ENCODE assay signal across 23 cellular contexts in the genomic region with DNA sequence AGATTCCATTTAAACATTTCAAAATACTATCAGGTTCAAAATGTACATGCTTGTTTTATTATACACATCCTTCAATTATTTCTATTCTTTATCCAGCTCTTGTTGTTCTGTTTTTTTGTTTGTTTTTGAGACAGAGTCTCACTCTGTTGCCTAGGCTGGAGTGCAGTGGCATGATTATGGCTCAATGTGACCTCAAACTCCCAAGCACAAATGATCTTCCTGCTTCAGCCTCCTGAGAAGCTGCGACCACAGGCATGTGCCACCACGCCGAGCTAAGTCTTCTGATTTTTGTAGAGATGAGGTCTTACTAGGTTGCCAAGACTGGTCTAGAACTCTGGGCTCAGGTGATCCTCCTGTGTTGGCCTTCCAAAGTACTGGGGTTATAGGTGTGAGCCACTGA.
"Had no signal": no experiment of that assay in that cellular context is flagged by ENCODE, and none has a peak within 500 bp of the region (broad histone marks: within the 10 kb centered on the region; RNA-seq: fewer than 3 reads in every experiment).

No MANE protein-coding gene starts in this region.

- H3K27me3 Mint-ChIP-seq: activated B cell treated with CpG ODN at 0.5 μM for 24 hours; activated CD4-positive, alpha-beta T cell treated with anti-CD3 and anti-CD28 coated beads for 36 hours; activated naive CD4-positive, alpha-beta T cell treated with anti-CD3 and anti-CD28 coated beads, Interleukin-2, amount 50 U/mL, for 24 hours; brain; memory B cell had no signal

- DNase-seq: activated B cell treated with CpG ODN at 0.5 μM for 24 hours; activated CD4-positive, alpha-beta T cell treated with anti-CD3 and anti-CD28 coated beads for 36 hours; activated CD4-positive, alpha-beta T cell treated with anti-CD3 and anti-CD28 coated beads, Interleukin-2, amount 50 U/mL, for 48 hours; activated gamma-delta T cell; aorta; caudate nucleus; dermis blood vessel endothelial cell; effector memory CD4-positive, alpha-beta T cell; foreskin melanocyte; glutamatergic neuron; hypothalamus; nephron progenitor cell; nucleus accumbens; sigmoid colon; stimulated activated CD4-positive, alpha-beta T cell treated with anti-CD3 and anti-CD28 coated beads, Interleukin-4, amount 100 ng/mL, for 4 hours; transverse colon had no signal

- H3K9me3 ChIP-seq: sigmoid colon, transverse colon had no signal

- H3K4me1 ChIP-seq: parathyroid adenoma, sigmoid colon, transverse colon had no signal

- H3K27me3 ChIP-seq: sigmoid colon, transverse colon had no signal

- H3K27ac ChIP-seq: parathyroid adenoma, sigmoid colon, transverse colon had no signal

- ATAC-seq: activated CD4-positive, alpha-beta T cell treated with anti-CD3 and anti-CD28 coated beads for 36 hours; esophagus mucosa had no signal

- H3K4me3 Mint-ChIP-seq: activated B cell treated with CpG ODN at 0.5 μM for 24 hours; activated CD4-positive, alpha-beta T cell treated with anti-CD3 and anti-CD28 coated beads for 36 hours; activated naive CD4-positive, alpha-beta T cell treated with anti-CD3 and anti-CD28 coated beads, Interleukin-2, amount 50 U/mL, for 24 hours; activated T-helper 1 cell treated with anti-CD3 and anti-CD28 coated beads, Interleukin-12 subunit alpha, Interleukin-12 subunit beta, Interleukin-2, Interleukin-4 antibody, amounts not matched to agents 30 ng/mL and 10 ng/mL and 1 ng/mL, durations not matched to agents 14 hours and 24 hours and 36 hours; brain; memory B cell; nephron progenitor cell; T-helper 1 cell treated with Interleukin-12 subunit alpha and Interleukin-12 subunit beta and Interleukin-4 antibody, amounts not matched to agents 30 μg/mL and 1 μg/mL, for 36 hours had no signal

- H3K27ac Mint-ChIP-seq: activated CD4-positive, alpha-beta T cell treated with anti-CD3 and anti-CD28 coated beads for 36 hours; activated naive CD4-positive, alpha-beta T cell treated with anti-CD3 and anti-CD28 coated beads, Interleukin-2, amount 50 U/mL, for 24 hours; activated T-helper 1 cell treated with anti-CD3 and anti-CD28 coated beads, Interleukin-12 subunit alpha, Interleukin-12 subunit beta, Interleukin-2, Interleukin-4 antibody, amounts not matched to agents 30 ng/mL and 10 ng/mL and 1 ng/mL, durations not matched to agents 14 hours and 24 hours and 36 hours; memory B cell; T-helper 1 cell treated with Interleukin-12 subunit alpha and Interleukin-12 subunit beta and Interleukin-4 antibody, amounts not matched to agents 30 μg/mL and 1 μg/mL, for 36 hours had no signal

- H3K9me3 Mint-ChIP-seq: activated B cell treated with CpG ODN at 0.5 μM for 24 hours; activated naive CD4-positive, alpha-beta T cell treated with anti-CD3 and anti-CD28 coated beads, Interleukin-2, amount 50 U/mL, for 24 hours; activated T-helper 1 cell treated with anti-CD3 and anti-CD28 coated beads, Interleukin-12 subunit alpha, Interleukin-12 subunit beta, Interleukin-2, Interleukin-4 antibody, amounts not matched to agents 30 ng/mL and 10 ng/mL and 1 ng/mL, durations not matched to agents 14 hours and 24 hours and 36 hours; brain; memory B cell; nephron progenitor cell; T-helper 1 cell treated with Interleukin-12 subunit alpha and Interleukin-12 subunit beta and Interleukin-4 antibody, amounts not matched to agents 30 μg/mL and 1 μg/mL, for 36 hours had no signal

- H3K4me3 ChIP-seq: sigmoid colon, transverse colon had no signal
